In the genomic region with DNA sequence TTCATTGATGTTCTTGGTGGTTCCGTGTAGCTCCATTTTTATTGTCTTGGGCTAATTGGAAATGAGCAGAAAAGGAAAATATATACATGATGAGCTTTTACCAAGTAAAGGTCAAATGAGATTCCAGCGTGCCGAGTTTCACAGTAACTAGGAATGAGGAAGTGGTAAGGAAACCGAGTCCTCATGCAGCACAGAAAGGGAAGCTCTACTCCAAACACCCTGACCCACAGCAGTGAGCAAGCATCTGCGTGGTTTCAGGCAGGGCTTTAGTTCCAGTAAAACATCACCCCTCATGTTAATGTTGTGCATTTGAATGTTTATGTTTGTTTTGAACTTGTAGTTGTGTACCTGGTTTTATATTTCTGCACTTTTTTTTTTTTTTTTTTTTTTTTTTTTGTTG, we compare ENCODE assay signal across 9 cellular contexts.
DNase-seq lines count a peak whose midpoint lies in the region; ATAC-seq, FAIRE-seq and TF ChIP-seq lines count a peak whose summit lies in the region.
"Had no signal": no experiment of that assay in that cellular context is flagged by ENCODE, and none has a peak within 500 bp of the region (broad histone marks: within the 10 kb centered on the region; RNA-seq: fewer than 3 reads in every experiment).

No MANE protein-coding gene starts in this region.

- H3K9me3 Mint-ChIP-seq in activated CD8-positive, alpha-beta T cell treated with anti-CD3 and anti-CD28 coated beads for 36 hours = no peaks in the 10 kb centered on the region
- no peaks in the 10 kb centered on the region for H3K9me3 Mint-ChIP-seq in Caco-2 (ENCODE audit: unreplicated experiment)

- POLR2A ChIA-PET in activated CD8-positive, alpha-beta T cell treated with anti-CD3 and anti-CD28 coated beads for 36 hours (lab: Charles Lee) = no interaction called here
- POLR2A ChIA-PET in Caco-2 (lab: Charles Lee) = no interaction called here

- no peak overlapping the region for H3K4me3 ChIP-seq in Peyer's patch
- H3K4me3 ChIP-seq in heart right ventricle = no peak overlapping the region
- H3K4me3 ChIP-seq in Caco-2 (ENCODE audit: low read depth, low read length) = no peak overlapping the region

- TF ChIP-seq POLR2A in Peyer's patch (IDR thresholded peaks at IDR 0.05) = no peak

- no peak for FAIRE-seq in frontal cortex (lab: Jason Lieb, UNC)
- FAIRE-seq: endometrium had no signal

- no peaks in the 10 kb centered on the region for H3K36me3 Mint-ChIP-seq in activated CD8-positive, alpha-beta T cell treated with anti-CD3 and anti-CD28 coated beads for 36 hours (ENCODE audit: low read depth)
- no peaks in the 10 kb centered on the region for H3K36me3 Mint-ChIP-seq in Caco-2 (ENCODE audit: insufficient read depth, unreplicated experiment)

- H3K27me3 ChIP-seq in Peyer's patch (no peaks in the 10 kb centered on the region), heart right ventricle (no peaks in the 10 kb centered on the region), Caco-2 (replicated peaks; ENCODE audit: control insufficient read depth, insufficient read depth, low read length) (no peaks in the 10 kb centered on the region)

- ATAC-seq in HG02571 (IDR thresholded peaks at IDR 0.05; ENCODE audit: unreplicated experiment) = peak; percentile 55
- ATAC-seq in heart right ventricle = peak in 6 of 8 donors; percentile 46 to 72 (median 56)
- no peak for ATAC-seq in activated CD8-positive, alpha-beta T cell treated with anti-CD3 and anti-CD28 coated beads for 36 hours

- no peaks in the 10 kb centered on the region for H3K36me3 ChIP-seq in Peyer's patch
- no peaks in the 10 kb centered on the region for H3K36me3 ChIP-seq in heart right ventricle
- H3K36me3 ChIP-seq in Caco-2 (ENCODE audit: control insufficient read depth, insufficient read depth, low read length) = no peaks in the 10 kb centered on the region

- DNase-seq in GM04504 (ENCODE audit: low read depth) = peak; percentile 19
- peak in 2 of 3 donors; percentile 54 to 64 for DNase-seq in Peyer's patch
- peak in 1 of 2 donors; percentile 31 for DNase-seq in heart right ventricle
- DNase-seq in frontal cortex (ENCODE audit: low spot score in 2 of 2) = no peak
- no peak for DNase-seq in NCI-H774 (lab: John Stamatoyannopoulos, UW)
- no peak for DNase-seq in activated CD8-positive, alpha-beta T cell treated with anti-CD3 and anti-CD28 coated beads for 36 hours
- no peak for DNase-seq in Caco-2

- CTCF ChIA-PET in activated CD8-positive, alpha-beta T cell treated with anti-CD3 and anti-CD28 coated beads for 36 hours (lab: Charles Lee) = interaction anchor here (3.0 kb wide), 1 partner anchor 368 kb away, joined by 9 read pairs; no protein-coding TSS in a partner anchor
- CTCF ChIA-PET in Caco-2 (lab: Charles Lee) = no interaction called here

- 81 to 88% methylated on average over 5 of the region's 5 CpGs for WGBS in heart right ventricle, 2 donors

- H3K9me3 ChIP-seq in Peyer's patch = no peaks in the 10 kb centered on the region
- no peaks in the 10 kb centered on the region for H3K9me3 ChIP-seq in heart right ventricle
- no peaks in the 10 kb centered on the region for H3K9me3 ChIP-seq in Caco-2

- H3K27me3 Mint-ChIP-seq in activated CD8-positive, alpha-beta T cell treated with anti-CD3 and anti-CD28 coated beads for 36 hours = no peaks in the 10 kb centered on the region
- H3K27me3 Mint-ChIP-seq in Caco-2 (ENCODE audit: insufficient read depth, unreplicated experiment) = no peaks in the 10 kb centered on the region

- peaks cover 42% of the 10 kb centered on the region for H3K4me1 Mint-ChIP-seq in activated CD8-positive, alpha-beta T cell treated with anti-CD3 and anti-CD28 coated beads for 36 hours (ENCODE audit: low read depth)
- H3K4me1 Mint-ChIP-seq in Caco-2 (ENCODE audit: low read depth, unreplicated experiment) = no peaks in the 10 kb centered on the region

- no peak overlapping the region for H3K4me3 Mint-ChIP-seq in activated CD8-positive, alpha-beta T cell treated with anti-CD3 and anti-CD28 coated beads for 36 hours
- H3K4me3 Mint-ChIP-seq in Caco-2 (ENCODE audit: unreplicated experiment) = no peak overlapping the region

- H3K4me1 ChIP-seq in Peyer's patch (peaks cover 0 to 11% (median 0%) of the 10 kb centered on the region in 4 donors), heart right ventricle (peaks cover 0 to 64% (median 18%) of the 10 kb centered on the region in 9 donors), Caco-2 (no peaks in the 10 kb centered on the region)

- intact Hi-C loops in heart right ventricle (cut with DNase I) (no loop called here), Caco-2 (cut with micrococcal nuclease; ENCODE audit: unreplicated experiment) (no loop called here)
- intact Hi-C loops in activated CD8-positive, alpha-beta T cell treated with anti-CD3 and anti-CD28 coated beads for 36 hours (cut with micrococcal nuclease) = no loop called here

- no peak for TF ChIP-seq CTCF in Peyer's patch (IDR thresholded peaks at IDR 0.05)
- TF ChIP-seq CTCF in heart right ventricle (IDR thresholded peaks at IDR 0.05) = no peak
- TF ChIP-seq CTCF in activated CD8-positive, alpha-beta T cell treated with anti-CD3 and anti-CD28 coated beads for 36 hours (IDR thresholded peaks at IDR 0.05) = no peak
- no peak for TF ChIP-seq CTCF in Caco-2 (IDR thresholded peaks at IDR 0.05; ENCODE audit: insufficient read depth in 1 of 2, low read depth in 1 of 2, low read length in 1 of 2, severe bottlenecking in 1 of 2, unreplicated experiment in 1 of 2)

- H3K27ac ChIP-seq in Peyer's patch (peak overlapping the region in 1 of 4 donors; percentile 2), heart right ventricle (peak overlapping the region in 1 of 10 donors; percentile 75)

- BruUV-seq in Caco-2 (replicated peaks; lab: Mats Ljungman, UMichigan) = no TSS peak

- no peak overlapping the region for H3K27ac Mint-ChIP-seq in activated CD8-positive, alpha-beta T cell treated with anti-CD3 and anti-CD28 coated beads for 36 hours
- H3K27ac Mint-ChIP-seq in Caco-2 (ENCODE audit: unreplicated experiment) = no peak overlapping the region

Comparison
In these comparisons a context has a peak if more than half of its experiments do, and no peak if none do; other contexts are left out.
1. DNase-seq: peak in GM04504 (single experiment) and Peyer's patch (2 of 3); none in frontal cortex (0 of 2), NCI-H774 (single experiment), activated CD8-positive, alpha-beta T cell treated with anti-CD3 and anti-CD28 coated beads for 36 hours (single experiment) and Caco-2 (0 of 2).